In genomic region chr4:128751354-128751753, GRCh38 we compare ENCODE assay signal across 2 cellular contexts.
TF ChIP-seq lines count a peak whose summit lies in the region.

No MANE protein-coding gene starts in this region.

TF ChIP-seq in GM23338, 12 proteins besides CTCF, POLR2A, EP300 and RAD21 (continued from another document):
- TF ChIP-seq REST (IDR thresholded peaks at IDR 0.05; ENCODE audit: unreplicated experiment) (no peak), ZNF462 (CRISPR knock-in tag; IDR thresholded peaks at IDR 0.05) (no peak), EZH2phosphoT487 (IDR thresholded peaks at IDR 0.05; ENCODE audit: unreplicated experiment) (no peak), ETS1 (IDR thresholded peaks at IDR 0.05) (no peak), JUNB (IDR thresholded peaks at IDR 0.05; ENCODE audit: unreplicated experiment) (no peak), NANOG (IDR thresholded peaks at IDR 0.05; ENCODE audit: borderline replicate concordance) (no peak), ZNF331 (CRISPR knock-in tag; IDR thresholded peaks at IDR 0.05; ENCODE audit: low read depth) (no peak), CREB1 (CRISPR knock-in tag; IDR thresholded peaks at IDR 0.05; ENCODE audit: low read depth) (no peak)

TF ChIP-seq in SK-N-SH, 30 proteins besides CTCF, POLR2A, EP300 and RAD21 (continued from another document):
- no peak for TF ChIP-seq USF2 (IDR thresholded peaks at IDR 0.05; ENCODE audit: borderline replicate concordance, low read depth, low read length)
- no peak for TF ChIP-seq YY1 (IDR thresholded peaks at IDR 0.05; ENCODE audit: low read depth)
